In the genomic region with DNA sequence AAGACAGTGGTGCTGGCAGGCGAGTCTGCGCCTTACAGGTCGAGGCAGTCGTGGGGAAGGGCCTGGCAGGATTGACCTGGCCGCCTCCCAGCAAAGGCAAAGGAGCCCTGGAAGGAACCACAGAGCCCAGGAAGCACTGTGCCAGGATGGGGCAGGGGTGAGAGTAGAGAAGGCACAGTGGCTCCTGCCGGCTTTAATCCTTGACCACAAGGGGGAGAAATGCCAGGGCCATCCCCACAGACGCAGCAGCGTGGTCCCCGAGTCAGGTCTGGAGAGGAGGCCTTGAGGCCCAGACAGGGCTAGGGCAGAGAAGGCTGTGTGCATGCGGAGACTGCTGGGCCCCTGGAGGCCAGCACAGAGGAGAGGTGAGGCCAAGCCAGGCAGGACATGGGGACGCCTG, we compare ENCODE assay signal across 1 cellular context.
TF ChIP-seq lines count a peak whose summit lies in the region.

No MANE protein-coding gene starts in this region.

TF ChIP-seq in HepG2, 621 proteins besides CTCF, POLR2A, EP300 and RAD21 (continued from another document and continues in another):
- TF ChIP-seq, protein P1, sequence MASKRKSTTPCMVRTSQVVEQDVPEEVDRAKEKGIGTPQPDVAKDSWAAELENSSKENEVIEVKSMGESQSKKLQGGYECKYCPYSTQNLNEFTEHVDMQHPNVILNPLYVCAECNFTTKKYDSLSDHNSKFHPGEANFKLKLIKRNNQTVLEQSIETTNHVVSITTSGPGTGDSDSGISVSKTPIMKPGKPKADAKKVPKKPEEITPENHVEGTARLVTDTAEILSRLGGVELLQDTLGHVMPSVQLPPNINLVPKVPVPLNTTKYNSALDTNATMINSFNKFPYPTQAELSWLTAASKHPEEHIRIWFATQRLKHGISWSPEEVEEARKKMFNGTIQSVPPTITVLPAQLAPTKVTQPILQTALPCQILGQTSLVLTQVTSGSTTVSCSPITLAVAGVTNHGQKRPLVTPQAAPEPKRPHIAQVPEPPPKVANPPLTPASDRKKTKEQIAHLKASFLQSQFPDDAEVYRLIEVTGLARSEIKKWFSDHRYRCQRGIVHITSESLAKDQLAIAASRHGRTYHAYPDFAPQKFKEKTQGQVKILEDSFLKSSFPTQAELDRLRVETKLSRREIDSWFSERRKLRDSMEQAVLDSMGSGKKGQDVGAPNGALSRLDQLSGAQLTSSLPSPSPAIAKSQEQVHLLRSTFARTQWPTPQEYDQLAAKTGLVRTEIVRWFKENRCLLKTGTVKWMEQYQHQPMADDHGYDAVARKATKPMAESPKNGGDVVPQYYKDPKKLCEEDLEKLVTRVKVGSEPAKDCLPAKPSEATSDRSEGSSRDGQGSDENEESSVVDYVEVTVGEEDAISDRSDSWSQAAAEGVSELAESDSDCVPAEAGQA (IDR thresholded peaks at IDR 0.05; ENCODE audit: low read depth) = no peak
- TF ChIP-seq, protein P1 (CRISPR knock-in tag; IDR thresholded peaks at IDR 0.05; ENCODE audit: borderline replicate concordance) = no peak
- TF ChIP-seq, protein P2, sequence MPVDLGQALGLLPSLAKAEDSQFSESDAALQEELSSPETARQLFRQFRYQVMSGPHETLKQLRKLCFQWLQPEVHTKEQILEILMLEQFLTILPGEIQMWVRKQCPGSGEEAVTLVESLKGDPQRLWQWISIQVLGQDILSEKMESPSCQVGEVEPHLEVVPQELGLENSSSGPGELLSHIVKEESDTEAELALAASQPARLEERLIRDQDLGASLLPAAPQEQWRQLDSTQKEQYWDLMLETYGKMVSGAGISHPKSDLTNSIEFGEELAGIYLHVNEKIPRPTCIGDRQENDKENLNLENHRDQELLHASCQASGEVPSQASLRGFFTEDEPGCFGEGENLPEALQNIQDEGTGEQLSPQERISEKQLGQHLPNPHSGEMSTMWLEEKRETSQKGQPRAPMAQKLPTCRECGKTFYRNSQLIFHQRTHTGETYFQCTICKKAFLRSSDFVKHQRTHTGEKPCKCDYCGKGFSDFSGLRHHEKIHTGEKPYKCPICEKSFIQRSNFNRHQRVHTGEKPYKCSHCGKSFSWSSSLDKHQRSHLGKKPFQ (CRISPR knock-in tag; IDR thresholded peaks at IDR 0.05; ENCODE audit: insufficient replicate concordance) = no peak
- TF ChIP-seq, protein P3, sequence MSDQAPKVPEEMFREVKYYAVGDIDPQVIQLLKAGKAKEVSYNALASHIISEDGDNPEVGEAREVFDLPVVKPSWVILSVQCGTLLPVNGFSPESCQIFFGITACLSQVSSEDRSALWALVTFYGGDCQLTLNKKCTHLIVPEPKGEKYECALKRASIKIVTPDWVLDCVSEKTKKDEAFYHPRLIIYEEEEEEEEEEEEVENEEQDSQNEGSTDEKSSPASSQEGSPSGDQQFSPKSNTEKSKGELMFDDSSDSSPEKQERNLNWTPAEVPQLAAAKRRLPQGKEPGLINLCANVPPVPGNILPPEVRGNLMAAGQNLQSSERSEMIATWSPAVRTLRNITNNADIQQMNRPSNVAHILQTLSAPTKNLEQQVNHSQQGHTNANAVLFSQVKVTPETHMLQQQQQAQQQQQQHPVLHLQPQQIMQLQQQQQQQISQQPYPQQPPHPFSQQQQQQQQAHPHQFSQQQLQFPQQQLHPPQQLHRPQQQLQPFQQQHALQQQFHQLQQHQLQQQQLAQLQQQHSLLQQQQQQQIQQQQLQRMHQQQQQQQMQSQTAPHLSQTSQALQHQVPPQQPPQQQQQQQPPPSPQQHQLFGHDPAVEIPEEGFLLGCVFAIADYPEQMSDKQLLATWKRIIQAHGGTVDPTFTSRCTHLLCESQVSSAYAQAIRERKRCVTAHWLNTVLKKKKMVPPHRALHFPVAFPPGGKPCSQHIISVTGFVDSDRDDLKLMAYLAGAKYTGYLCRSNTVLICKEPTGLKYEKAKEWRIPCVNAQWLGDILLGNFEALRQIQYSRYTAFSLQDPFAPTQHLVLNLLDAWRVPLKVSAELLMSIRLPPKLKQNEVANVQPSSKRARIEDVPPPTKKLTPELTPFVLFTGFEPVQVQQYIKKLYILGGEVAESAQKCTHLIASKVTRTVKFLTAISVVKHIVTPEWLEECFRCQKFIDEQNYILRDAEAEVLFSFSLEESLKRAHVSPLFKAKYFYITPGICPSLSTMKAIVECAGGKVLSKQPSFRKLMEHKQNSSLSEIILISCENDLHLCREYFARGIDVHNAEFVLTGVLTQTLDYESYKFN (CRISPR knock-in tag; conservative IDR thresholded peaks at IDR 0.05) = no peak
- TF ChIP-seq PAWR (CRISPR knock-in tag; IDR thresholded peaks at IDR 0.05; ENCODE audit: borderline replicate concordance) (no peak), FIP1L1 (IDR thresholded peaks at IDR 0.05; ENCODE audit: borderline replicate concordance, insufficient read depth, low read depth, low read length) (no peak), GZF1 (CRISPR knock-in tag; IDR thresholded peaks at IDR 0.05) (no peak), CEBPB (IDR thresholded peaks at IDR 0.05; ENCODE audit: borderline replicate concordance, low read depth, low read length) (no peak), ETV5 (CRISPR knock-in tag; IDR thresholded peaks at IDR 0.05; ENCODE audit: borderline replicate concordance) (no peak), ZNF572 (CRISPR knock-in tag; IDR thresholded peaks at IDR 0.05) (no peak), SRF (IDR thresholded peaks at IDR 0.05; ENCODE audit: low read depth, low read length) (no peak), CHCHD3 (CRISPR knock-in tag; IDR thresholded peaks at IDR 0.05) (no peak), NFKB2 (CRISPR knock-in tag; IDR thresholded peaks at IDR 0.05; ENCODE audit: borderline replicate concordance) (no peak), MAFG (CRISPR knock-in tag; IDR thresholded peaks at IDR 0.05) (no peak), ZNF326 (CRISPR knock-in tag; IDR thresholded peaks at IDR 0.05; ENCODE audit: borderline replicate concordance) (no peak), BRD4 (CRISPR knock-in tag; IDR thresholded peaks at IDR 0.05) (no peak), SAFB2 (CRISPR knock-in tag; IDR thresholded peaks at IDR 0.05; ENCODE audit: borderline replicate concordance, low read depth) (no peak), MEIS1 (CRISPR knock-in tag; IDR thresholded peaks at IDR 0.05; ENCODE audit: borderline replicate concordance) (no peak), ZSCAN25 (CRISPR knock-in tag; IDR thresholded peaks at IDR 0.05) (peak; percentile 48; the same call in 1 of the 2 replicates), ZNF549 (CRISPR knock-in tag; IDR thresholded peaks at IDR 0.05) (no peak), ZNF598 (CRISPR knock-in tag; IDR thresholded peaks at IDR 0.05; ENCODE audit: borderline replicate concordance) (no peak), GABPB1 (CRISPR knock-in tag; IDR thresholded peaks at IDR 0.05) (peak; percentile 10; the same call in 1 of the 2 replicates), ZSCAN22 (CRISPR knock-in tag; IDR thresholded peaks at IDR 0.05) (no peak), RELA (CRISPR knock-in tag; IDR thresholded peaks at IDR 0.05) (no peak), ZNF160 (CRISPR knock-in tag; IDR thresholded peaks at IDR 0.05) (no peak), ZNF3 (CRISPR knock-in tag; IDR thresholded peaks at IDR 0.05) (no peak), NKX3-1 (CRISPR knock-in tag; IDR thresholded peaks at IDR 0.05) (no peak), ZNF34 (CRISPR knock-in tag; IDR thresholded peaks at IDR 0.05; ENCODE audit: borderline replicate concordance) (no peak), THYN1 (CRISPR knock-in tag; IDR thresholded peaks at IDR 0.05; ENCODE audit: borderline replicate concordance, low read depth) (no peak), RFX1 (IDR thresholded peaks at IDR 0.05) (no peak), ZNF350 (CRISPR knock-in tag; IDR thresholded peaks at IDR 0.05; ENCODE audit: borderline replicate concordance, low read depth) (peak; percentile 66; the same call in 1 of the 2 replicates), NFE2L1 (CRISPR knock-in tag; IDR thresholded peaks at IDR 0.05; ENCODE audit: borderline replicate concordance) (no peak), MED1 (CRISPR knock-in tag; IDR thresholded peaks at IDR 0.05) (peak; percentile 32; the same call in 1 of the 2 replicates), ZNF567 (CRISPR knock-in tag; IDR thresholded peaks at IDR 0.05; ENCODE audit: borderline replicate concordance) (no peak), ARNT2 (CRISPR knock-in tag; IDR thresholded peaks at IDR 0.05; ENCODE audit: low read depth) (no peak)
- TF ChIP-seq, protein P4, sequence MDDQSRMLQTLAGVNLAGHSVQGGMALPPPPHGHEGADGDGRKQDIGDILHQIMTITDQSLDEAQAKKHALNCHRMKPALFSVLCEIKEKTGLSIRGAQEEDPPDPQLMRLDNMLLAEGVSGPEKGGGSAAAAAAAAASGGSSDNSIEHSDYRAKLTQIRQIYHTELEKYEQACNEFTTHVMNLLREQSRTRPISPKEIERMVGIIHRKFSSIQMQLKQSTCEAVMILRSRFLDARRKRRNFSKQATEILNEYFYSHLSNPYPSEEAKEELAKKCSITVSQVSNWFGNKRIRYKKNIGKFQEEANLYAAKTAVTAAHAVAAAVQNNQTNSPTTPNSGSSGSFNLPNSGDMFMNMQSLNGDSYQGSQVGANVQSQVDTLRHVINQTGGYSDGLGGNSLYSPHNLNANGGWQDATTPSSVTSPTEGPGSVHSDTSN (CRISPR knock-in tag; IDR thresholded peaks at IDR 0.05; ENCODE audit: borderline replicate concordance) = no peak
- TF ChIP-seq, protein P5, sequence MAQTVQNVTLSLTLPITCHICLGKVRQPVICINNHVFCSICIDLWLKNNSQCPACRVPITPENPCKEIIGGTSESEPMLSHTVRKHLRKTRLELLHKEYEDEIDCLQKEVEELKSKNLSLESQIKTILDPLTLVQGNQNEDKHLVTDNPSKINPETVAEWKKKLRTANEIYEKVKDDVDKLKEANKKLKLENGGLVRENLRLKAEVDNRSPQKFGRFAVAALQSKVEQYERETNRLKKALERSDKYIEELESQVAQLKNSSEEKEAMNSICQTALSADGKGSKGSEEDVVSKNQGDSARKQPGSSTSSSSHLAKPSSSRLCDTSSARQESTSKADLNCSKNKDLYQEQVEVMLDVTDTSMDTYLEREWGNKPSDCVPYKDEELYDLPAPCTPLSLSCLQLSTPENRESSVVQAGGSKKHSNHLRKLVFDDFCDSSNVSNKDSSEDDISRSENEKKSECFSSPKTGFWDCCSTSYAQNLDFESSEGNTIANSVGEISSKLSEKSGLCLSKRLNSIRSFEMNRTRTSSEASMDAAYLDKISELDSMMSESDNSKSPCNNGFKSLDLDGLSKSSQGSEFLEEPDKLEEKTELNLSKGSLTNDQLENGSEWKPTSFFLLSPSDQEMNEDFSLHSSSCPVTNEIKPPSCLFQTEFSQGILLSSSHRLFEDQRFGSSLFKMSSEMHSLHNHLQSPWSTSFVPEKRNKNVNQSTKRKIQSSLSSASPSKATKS (CRISPR knock-in tag; IDR thresholded peaks at IDR 0.05) = no peak
- TF ChIP-seq, protein P6, sequence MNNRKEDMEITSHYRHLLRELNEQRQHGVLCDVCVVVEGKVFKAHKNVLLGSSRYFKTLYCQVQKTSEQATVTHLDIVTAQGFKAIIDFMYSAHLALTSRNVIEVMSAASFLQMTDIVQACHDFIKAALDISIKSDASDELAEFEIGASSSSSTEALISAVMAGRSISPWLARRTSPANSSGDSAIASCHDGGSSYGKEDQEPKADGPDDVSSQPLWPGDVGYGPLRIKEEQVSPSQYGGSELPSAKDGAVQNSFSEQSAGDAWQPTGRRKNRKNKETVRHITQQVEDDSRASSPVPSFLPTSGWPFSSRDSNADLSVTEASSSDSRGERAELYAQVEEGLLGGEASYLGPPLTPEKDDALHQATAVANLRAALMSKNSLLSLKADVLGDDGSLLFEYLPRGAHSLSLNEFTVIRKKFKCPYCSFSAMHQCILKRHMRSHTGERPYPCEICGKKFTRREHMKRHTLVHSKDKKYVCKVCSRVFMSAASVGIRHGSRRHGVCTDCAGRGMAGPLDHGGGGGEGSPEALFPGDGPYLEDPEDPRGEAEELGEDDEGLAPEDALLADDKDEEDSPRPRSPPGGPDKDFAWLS (CRISPR knock-in tag; IDR thresholded peaks at IDR 0.05; ENCODE audit: borderline replicate concordance) = no peak
- TF ChIP-seq, protein P7, sequence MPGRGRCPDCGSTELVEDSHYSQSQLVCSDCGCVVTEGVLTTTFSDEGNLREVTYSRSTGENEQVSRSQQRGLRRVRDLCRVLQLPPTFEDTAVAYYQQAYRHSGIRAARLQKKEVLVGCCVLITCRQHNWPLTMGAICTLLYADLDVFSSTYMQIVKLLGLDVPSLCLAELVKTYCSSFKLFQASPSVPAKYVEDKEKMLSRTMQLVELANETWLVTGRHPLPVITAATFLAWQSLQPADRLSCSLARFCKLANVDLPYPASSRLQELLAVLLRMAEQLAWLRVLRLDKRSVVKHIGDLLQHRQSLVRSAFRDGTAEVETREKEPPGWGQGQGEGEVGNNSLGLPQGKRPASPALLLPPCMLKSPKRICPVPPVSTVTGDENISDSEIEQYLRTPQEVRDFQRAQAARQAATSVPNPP (CRISPR knock-in tag; IDR thresholded peaks at IDR 0.05) = no peak
- TF ChIP-seq, protein P8, sequence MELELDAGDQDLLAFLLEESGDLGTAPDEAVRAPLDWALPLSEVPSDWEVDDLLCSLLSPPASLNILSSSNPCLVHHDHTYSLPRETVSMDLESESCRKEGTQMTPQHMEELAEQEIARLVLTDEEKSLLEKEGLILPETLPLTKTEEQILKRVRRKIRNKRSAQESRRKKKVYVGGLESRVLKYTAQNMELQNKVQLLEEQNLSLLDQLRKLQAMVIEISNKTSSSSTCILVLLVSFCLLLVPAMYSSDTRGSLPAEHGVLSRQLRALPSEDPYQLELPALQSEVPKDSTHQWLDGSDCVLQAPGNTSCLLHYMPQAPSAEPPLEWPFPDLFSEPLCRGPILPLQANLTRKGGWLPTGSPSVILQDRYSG (CRISPR knock-in tag; IDR thresholded peaks at IDR 0.05) = no peak
- TF ChIP-seq, protein P9, sequence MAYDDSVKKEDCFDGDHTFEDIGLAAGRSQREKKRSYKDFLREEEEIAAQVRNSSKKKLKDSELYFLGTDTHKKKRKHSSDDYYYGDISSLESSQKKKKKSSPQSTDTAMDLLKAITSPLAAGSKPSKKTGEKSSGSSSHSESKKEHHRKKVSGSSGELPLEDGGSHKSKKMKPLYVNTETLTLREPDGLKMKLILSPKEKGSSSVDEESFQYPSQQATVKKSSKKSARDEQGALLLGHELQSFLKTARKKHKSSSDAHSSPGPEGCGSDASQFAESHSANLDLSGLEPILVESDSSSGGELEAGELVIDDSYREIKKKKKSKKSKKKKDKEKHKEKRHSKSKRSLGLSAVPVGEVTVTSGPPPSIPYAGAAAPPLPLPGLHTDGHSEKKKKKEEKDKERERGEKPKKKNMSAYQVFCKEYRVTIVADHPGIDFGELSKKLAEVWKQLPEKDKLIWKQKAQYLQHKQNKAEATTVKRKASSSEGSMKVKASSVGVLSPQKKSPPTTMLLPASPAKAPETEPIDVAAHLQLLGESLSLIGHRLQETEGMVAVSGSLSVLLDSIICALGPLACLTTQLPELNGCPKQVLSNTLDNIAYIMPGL (CRISPR knock-in tag; IDR thresholded peaks at IDR 0.05; ENCODE audit: borderline replicate concordance in 1 of 2, low read depth in 1 of 2) = peak; percentile 39 to 77; a peak in 2 of 4 replicates
